33 cellular contexts compared by ENCODE assay signal in genomic region chr1:51336711-51337110, GRCh38. TPM values are rescaled to one million over a fixed set of nuclear protein-coding genes. Genes with fewer than 3 reads are reported as not detected.
"Had no signal": no experiment of that assay in that cellular context is flagged by ENCODE, and none has a peak within 500 bp of the region (broad histone marks: within the 10 kb centered on the region; RNA-seq: fewer than 3 reads in every experiment).

No MANE protein-coding gene starts in this region.

- H3K4me1 Mint-ChIP-seq: activated B cell treated with CpG ODN at 0.5 μM for 24 hours; activated T-helper 17 cell treated with anti-CD3 and anti-CD28 coated beads, Interleukin-2, amount 50 U/mL, for 72 hours; T-cell had no signal

- H3K27ac Mint-ChIP-seq: activated B cell treated with CpG ODN at 0.5 μM for 24 hours; activated CD8-positive, alpha-beta T cell treated with anti-CD3 and anti-CD28 coated beads for 36 hours; activated naive CD4-positive, alpha-beta T cell treated with anti-CD3 and anti-CD28 coated beads for 36 hours; activated naive CD8-positive, alpha-beta T cell; activated naive CD8-positive, alpha-beta T cell treated with anti-CD3 and anti-CD28 coated beads, Interleukin-2, amount 50 U/mL, for 24 hours; activated T-cell treated with anti-CD3 and anti-CD28 coated beads, Interleukin-2, amount 50 U/mL, for 72 hours; activated T-helper 17 cell treated with anti-CD3 and anti-CD28 coated beads, Interleukin-2, amount 50 U/mL, for 72 hours; brain; IgD-negative memory B cell; T-cell had no signal

- H3K36me3 Mint-ChIP-seq: activated naive CD8-positive, alpha-beta T cell; brain; IgD-negative memory B cell; T-cell had no signal

- H3K4me3 Mint-ChIP-seq: activated B cell treated with CpG ODN at 0.5 μM for 24 hours; activated CD8-positive, alpha-beta T cell treated with anti-CD3 and anti-CD28 coated beads for 36 hours; activated naive CD4-positive, alpha-beta T cell treated with anti-CD3 and anti-CD28 coated beads for 36 hours; activated naive CD8-positive, alpha-beta T cell; activated naive CD8-positive, alpha-beta T cell treated with anti-CD3 and anti-CD28 coated beads, Interleukin-2, amount 50 U/mL, for 24 hours; activated T-cell treated with anti-CD3 and anti-CD28 coated beads, Interleukin-2, amount 50 U/mL, for 72 hours; activated T-helper 17 cell treated with anti-CD3 and anti-CD28 coated beads, Interleukin-2, amount 50 U/mL, for 72 hours; brain; IgD-negative memory B cell; T-cell had no signal

- ATAC-seq: activated CD8-positive, alpha-beta T cell treated with anti-CD3 and anti-CD28 coated beads for 36 hours; activated naive CD8-positive, alpha-beta T cell treated with anti-CD3 and anti-CD28 coated beads, Interleukin-2, amount 50 U/mL, for 24 hours; activated T-cell treated with anti-CD3 and anti-CD28 coated beads, Interleukin-2, amount 50 U/mL, for 72 hours; activated T-helper 17 cell treated with anti-CD3 and anti-CD28 coated beads, Interleukin-2, amount 50 U/mL, for 72 hours; Right ventricle myocardium inferior; SK-N-SH treated with all-trans-retinoic acid at 6 μM for 48 hours; T-cell had no signal

- DNase-seq: activated B cell treated with CpG ODN at 0.5 μM for 24 hours; activated CD4-positive, alpha-beta T cell treated with anti-CD3 and anti-CD28 coated beads for 4 hours; activated CD4-positive, alpha-beta T cell treated with anti-CD3 and anti-CD28 coated beads, Interleukin-2, amount 50 U/mL, for 1 hour; activated CD8-positive, alpha-beta T cell treated with anti-CD3 and anti-CD28 coated beads for 36 hours; activated gamma-delta T cell treated with Interleukin-2 at 50 U/mL for 16 hours; activated naive CD4-positive, alpha-beta T cell treated with anti-CD3 and anti-CD28 coated beads for 36 hours; activated naive CD8-positive, alpha-beta T cell treated with anti-CD3 and anti-CD28 coated beads, Interleukin-2, amount 50 U/mL, for 24 hours; activated T-cell treated with anti-CD3 and anti-CD28 coated beads, Interleukin-2, amount 50 U/mL, for 1 hour; activated T-cell treated with anti-CD3 and anti-CD28 coated beads, Interleukin-2, amount 50 U/mL, for 72 hours; anterior cingulate cortex; central memory CD4-positive, alpha-beta T cell; Karpas-422; KBM-7; NCI-H1105 treated with DMSO at 0.1 percent for 48 hours; NCI-H1436; NCI-H1694; NCI-H1930; NCI-H2081 treated with DMSO at 0.1 percent for 48 hours; NCI-H345; NCI-H524 treated with DMSO at 0.1 percent for 48 hours; NCI-H748 treated with DMSO at 0.1 percent for 48 hours; PC-9; SIG-M5; T-cell; T-helper 2 cell; T-helper 9 cell had no signal

- H3K9me3 Mint-ChIP-seq: activated B cell treated with CpG ODN at 0.5 μM for 24 hours; activated CD8-positive, alpha-beta T cell treated with anti-CD3 and anti-CD28 coated beads for 36 hours; activated naive CD4-positive, alpha-beta T cell treated with anti-CD3 and anti-CD28 coated beads for 36 hours; activated naive CD8-positive, alpha-beta T cell treated with anti-CD3 and anti-CD28 coated beads, Interleukin-2, amount 50 U/mL, for 24 hours; activated T-cell treated with anti-CD3 and anti-CD28 coated beads, Interleukin-2, amount 50 U/mL, for 72 hours; activated T-helper 17 cell treated with anti-CD3 and anti-CD28 coated beads, Interleukin-2, amount 50 U/mL, for 72 hours; brain; IgD-negative memory B cell; T-cell had no signal

RNA-seq across cellular contexts. Expression of gene TTC39A, which starts 6.3 kb away (rescaled TPM):
- total RNA-seq: activated naive CD4-positive, alpha-beta T cell treated with anti-CD3 and anti-CD28 coated beads for 36 hours; OCI-LY7 had no signal
